ENCODE assay signal across 1 cellular context in the genomic region with DNA sequence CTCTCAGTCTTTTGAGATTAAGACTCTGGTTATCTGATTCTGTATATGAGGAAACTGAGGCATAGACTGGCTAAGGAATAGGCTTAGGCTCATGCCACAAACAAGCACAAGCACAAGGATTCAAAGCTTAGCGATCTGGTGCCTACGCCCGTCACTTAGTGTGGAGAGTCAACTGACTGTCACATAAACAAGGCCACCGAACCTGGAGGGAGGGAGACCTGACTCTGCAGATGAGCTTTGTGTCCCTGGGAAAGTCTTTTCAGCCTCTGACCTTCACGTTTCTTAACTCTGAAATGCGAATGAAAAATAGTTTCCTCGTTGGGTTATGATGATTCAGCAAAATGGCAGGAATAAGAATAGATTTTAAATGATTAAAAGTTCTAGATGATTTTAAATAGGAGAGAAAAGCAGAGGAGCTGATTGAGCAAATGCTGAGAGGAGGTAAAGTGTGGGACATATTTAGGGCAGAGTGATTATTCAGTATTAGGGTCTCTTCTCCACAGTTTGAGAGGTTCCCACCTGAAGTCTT.
TF ChIP-seq lines count a peak whose summit lies in the region.

No MANE protein-coding gene starts in this region.

TF ChIP-seq in HepG2, 621 proteins besides CTCF, POLR2A, EP300 and RAD21 (continued from another document):
- TF ChIP-seq, protein P1, sequence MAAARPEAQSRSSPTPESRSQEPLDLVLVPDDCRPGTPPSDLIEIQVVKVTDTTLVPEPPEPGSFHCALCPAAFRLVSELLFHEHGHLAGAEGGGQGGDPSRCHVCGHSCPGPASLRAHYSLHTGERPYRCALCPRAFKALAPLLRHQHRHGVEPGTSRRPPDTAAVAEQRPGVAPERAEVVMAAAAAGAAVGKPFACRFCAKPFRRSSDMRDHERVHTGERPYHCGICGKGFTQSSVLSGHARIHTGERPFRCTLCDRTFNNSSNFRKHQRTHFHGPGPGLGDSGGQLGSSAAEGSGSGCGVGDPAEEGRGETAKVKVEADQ (CRISPR knock-in tag; IDR thresholded peaks at IDR 0.05; ENCODE audit: borderline replicate concordance): no peak
- TF ChIP-seq, protein P2, sequence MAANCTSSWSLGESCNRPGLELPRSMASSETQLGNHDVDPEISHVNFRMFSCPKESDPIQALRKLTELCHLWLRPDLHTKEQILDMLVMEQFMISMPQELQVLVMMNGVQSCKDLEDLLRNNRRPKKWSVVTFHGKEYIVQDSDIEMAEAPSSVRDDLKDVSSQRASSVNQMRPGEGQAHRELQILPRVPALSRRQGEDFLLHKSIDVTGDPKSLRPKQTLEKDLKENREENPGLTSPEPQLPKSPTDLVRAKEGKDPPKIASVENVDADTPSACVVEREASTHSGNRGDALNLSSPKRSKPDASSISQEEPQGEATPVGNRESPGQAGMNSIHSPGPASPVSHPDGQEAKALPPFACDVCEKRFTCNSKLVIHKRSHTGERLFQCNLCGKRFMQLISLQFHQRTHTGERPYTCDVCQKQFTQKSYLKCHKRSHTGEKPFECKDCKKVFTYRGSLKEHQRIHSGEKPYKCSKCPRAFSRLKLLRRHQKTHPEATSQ (CRISPR knock-in tag; IDR thresholded peaks at IDR 0.05; ENCODE audit: borderline replicate concordance): no peak
- TF ChIP-seq ZNF432 (CRISPR knock-in tag; IDR thresholded peaks at IDR 0.05; ENCODE audit: borderline replicate concordance) (no peak), ZNF615 (CRISPR knock-in tag; IDR thresholded peaks at IDR 0.05; ENCODE audit: borderline replicate concordance) (no peak)
- TF ChIP-seq, protein P3, sequence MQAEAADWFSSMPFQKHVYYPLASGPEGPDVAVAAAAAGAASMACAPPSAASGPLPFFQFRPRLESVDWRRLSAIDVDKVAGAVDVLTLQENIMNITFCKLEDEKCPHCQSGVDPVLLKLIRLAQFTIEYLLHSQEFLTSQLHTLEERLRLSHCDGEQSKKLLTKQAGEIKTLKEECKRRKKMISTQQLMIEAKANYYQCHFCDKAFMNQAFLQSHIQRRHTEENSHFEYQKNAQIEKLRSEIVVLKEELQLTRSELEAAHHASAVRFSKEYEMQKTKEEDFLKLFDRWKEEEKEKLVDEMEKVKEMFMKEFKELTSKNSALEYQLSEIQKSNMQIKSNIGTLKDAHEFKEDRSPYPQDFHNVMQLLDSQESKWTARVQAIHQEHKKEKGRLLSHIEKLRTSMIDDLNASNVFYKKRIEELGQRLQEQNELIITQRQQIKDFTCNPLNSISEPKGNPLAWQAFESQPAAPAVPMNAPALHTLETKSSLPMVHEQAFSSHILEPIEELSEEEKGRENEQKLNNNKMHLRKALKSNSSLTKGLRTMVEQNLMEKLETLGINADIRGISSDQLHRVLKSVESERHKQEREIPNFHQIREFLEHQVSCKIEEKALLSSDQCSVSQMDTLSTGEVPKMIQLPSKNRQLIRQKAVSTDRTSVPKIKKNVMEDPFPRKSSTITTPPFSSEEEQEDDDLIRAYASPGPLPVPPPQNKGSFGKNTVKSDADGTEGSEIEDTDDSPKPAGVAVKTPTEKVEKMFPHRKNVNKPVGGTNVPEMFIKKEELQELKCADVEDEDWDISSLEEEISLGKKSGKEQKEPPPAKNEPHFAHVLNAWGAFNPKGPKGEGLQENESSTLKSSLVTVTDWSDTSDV (CRISPR knock-in tag; IDR thresholded peaks at IDR 0.05): no peak
